In the genomic region with DNA sequence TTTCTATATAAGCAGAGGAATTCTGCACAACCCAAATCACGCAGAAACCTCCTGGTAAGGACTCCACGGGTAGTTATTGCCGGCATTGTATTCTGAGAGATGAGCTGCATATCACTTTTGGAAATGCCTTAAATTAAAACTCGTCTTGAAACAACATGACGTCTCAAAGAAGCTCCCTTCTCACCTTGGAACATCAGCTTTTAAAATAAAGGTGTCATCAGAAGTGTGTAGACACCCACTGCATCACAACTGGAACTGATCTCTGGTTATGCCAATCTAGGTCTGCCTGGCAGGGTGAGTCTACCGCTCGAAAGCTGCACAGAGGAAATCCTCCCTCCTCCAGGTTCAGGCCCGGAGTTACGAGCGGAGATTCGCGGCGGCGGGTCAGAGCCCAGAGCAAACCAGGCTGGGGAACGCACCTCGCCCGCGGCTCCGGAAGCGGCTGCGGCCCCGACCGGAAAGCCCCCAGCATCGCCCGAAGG, we compare ENCODE assay signal across 8 cellular contexts. TPM values are rescaled to one million over a fixed set of nuclear protein-coding genes. Genes with fewer than 3 reads are reported as not detected.
A peak's percentile ranks its signal among the peaks of the same experiment; 100 is the strongest.
DNase-seq lines count a peak whose midpoint lies in the region; ATAC-seq and TF ChIP-seq lines count a peak whose summit lies in the region.

No MANE protein-coding gene starts in this region.

- H3K27ac ChIP-seq in colonic mucosa, result peak overlapping the region; percentile 98

- H3K36me3 ChIP-seq in colonic mucosa (no peaks in the 10 kb centered on the region), mucosa of descending colon (ENCODE audit: low read depth) (no peaks in the 10 kb centered on the region)

- no peaks in the 10 kb centered on the region for H3K9me3 ChIP-seq in colonic mucosa
- H3K9me3 ChIP-seq in mucosa of descending colon, result no peaks in the 10 kb centered on the region

- H3K4me1 ChIP-seq in colonic mucosa (peaks cover 3% of the 10 kb centered on the region), mucosa of descending colon (ENCODE audit: low read depth) (peaks cover 17% of the 10 kb centered on the region)

- H3K27me3 ChIP-seq in colonic mucosa, result no peaks in the 10 kb centered on the region

- TF ChIP-seq CTCF in colonic mucosa (IDR thresholded peaks at IDR 0.05) (no peak), mucosa of descending colon (IDR thresholded peaks at IDR 0.05) (no peak)

- H3K4me3 ChIP-seq in colonic mucosa (peak overlapping the region; percentile 81), mucosa of descending colon (peak overlapping the region; percentile 81)

- H3K9ac ChIP-seq in colonic mucosa (ENCODE audit: low read depth in 2 of 2, low read length in 2 of 2), result peak overlapping the region; percentile 89 to 94

- intact Hi-C loops in colonic mucosa (cut with DNase I) (loop anchor here (10.0 kb wide), 2 partner anchors 128 to 208 kb away; no protein-coding TSS in a partner anchor), mucosa of descending colon (cut with DNase I, micrococcal nuclease) (no loop called here)

- DNase-seq in 8988T (peak; percentile 23), Kasumi-1 (lab: John Stamatoyannopoulos, UW) (peak; percentile 56 to 68), colonic mucosa (no peak), mucosa of descending colon (no peak), COR-L47 (lab: John Stamatoyannopoulos, UW) (no peak), hepatic stellate cell (ENCODE audit: low spot score) (no peak)

- ATAC-seq in GM19025 (IDR thresholded peaks at IDR 0.05; ENCODE audit: low read depth, unreplicated experiment) (peak; percentile 12), mucosa of descending colon (peak; percentile 37), GM21360 (IDR thresholded peaks at IDR 0.05; ENCODE audit: unreplicated experiment) (no peak)

RNA-seq across cellular contexts. Expression of a gene that starts 1.0 kb away (rescaled TPM):
- total RNA-seq in colonic mucosa (100 to 1,000 TPM; 159 to 189 TPM), mucosa of descending colon (100 to 1,000 TPM in 2 of 3 donors, 10 to 100 TPM in 1; 67.6 to 207 (median 151) TPM)

Comparison
In these comparisons a context has a peak if more than half of its experiments do, and no peak if none do; other contexts are left out.
1. DNase-seq: peak in 8988T (single experiment) and Kasumi-1 (2 of 2); none in colonic mucosa (single experiment), mucosa of descending colon (0 of 3), COR-L47 (single experiment) and hepatic stellate cell (single experiment).